8 cellular contexts compared by ENCODE assay signal in genomic region chr20:58891686-58892125, GRCh38. TPM values are rescaled to one million over a fixed set of nuclear protein-coding genes. Genes with fewer than 3 reads are reported as not detected.
A peak's percentile ranks its signal among the peaks of the same experiment; 100 is the strongest.
DNase-seq lines count a peak whose midpoint lies in the region; ATAC-seq and TF ChIP-seq lines count a peak whose summit lies in the region.

No MANE protein-coding gene starts in this region.

- peak overlapping the region; percentile 73 for H2AK9ac ChIP-seq in IMR-90 (replicated peaks; ENCODE audit: low read depth, low read length, poor library complexity)

- peaks cover 40% of the 10 kb centered on the region for H4K20me1 ChIP-seq in IMR-90 (ENCODE audit: insufficient read depth, low read length)

- H2BK120ac ChIP-seq in IMR-90 (ENCODE audit: low read depth, low read length): peak overlapping the region; percentile 11; the same call in 1 of the 2 replicates

- peak overlapping the region; percentile 93 for H2BK5ac ChIP-seq in IMR-90 (ENCODE audit: low read depth, low read length, poor library complexity, severe bottlenecking)

- peaks cover 2% of the 10 kb centered on the region for H3K36me3 ChIP-seq in IMR-90 (ENCODE audit: control insufficient read depth, insufficient read depth, low read length)

- peaks cover 5 to 26% of the 10 kb centered on the region in 2 experiments; a peak in 3 of 4 replicates for H3K79me1 ChIP-seq in IMR-90 (ENCODE audit: low read depth in 1 of 2, low read length in 2 of 2)

- peaks cover 11% of the 10 kb centered on the region for H3K4me1 ChIP-seq in IMR-90 (ENCODE audit: control insufficient read depth, insufficient read depth, low read length)

- peak overlapping the region; percentile 32; the same call in 1 of the 2 replicates for H3K4me2 ChIP-seq in IMR-90 (ENCODE audit: low read depth, low read length)

- peaks cover 51% of the 10 kb centered on the region for H3K4me1 Mint-ChIP-seq in nephron

- H3K56ac ChIP-seq in IMR-90 (ENCODE audit: extremely low read depth, insufficient read depth, low read length): peak overlapping the region; percentile 65

- H3K18ac ChIP-seq in IMR-90 (ENCODE audit: low read depth, low read length): peak overlapping the region; percentile 96

- no peaks in the 10 kb centered on the region for H3K27me3 Mint-ChIP-seq in nephron (ENCODE audit: low read depth)

- no TSS peak for BruUV-seq in IMR-90 (replicated peaks; lab: Mats Ljungman, UMichigan)

- 0 out of 2 replicates have a peak overlapping the region, but pooled peaks have one; percentile 40 for H2AK5ac ChIP-seq in IMR-90 (ENCODE audit: low read depth, low read length)

- H3K9ac ChIP-seq in IMR-90 (ENCODE audit: low read depth, low read length): peak overlapping the region; percentile 100

- peak; percentile 28 for DNase-seq in GM10248 (ENCODE audit: extremely low spot score)
- DNase-seq in IMR-90: no peak
- peak; percentile 37 to 38 for DNase-seq in activated CD4-positive, alpha-beta T cell treated with anti-CD3 and anti-CD28 coated beads, Interleukin-2, amount 50 U/mL, for 48 hours
- peak; percentile 47 for DNase-seq in epithelial cell of esophagus (ENCODE audit: low read depth)
- DNase-seq in omental fat pad (ENCODE audit: low spot score): no peak
- DNase-seq in COLO829 (ENCODE audit: low spot score): no peak

- H3K14ac ChIP-seq in IMR-90 (replicated peaks; ENCODE audit: low read depth, low read length): peak overlapping the region; percentile 83

- H3K4ac ChIP-seq in IMR-90 (ENCODE audit: low read depth, low read length): peak overlapping the region; percentile 92

- H3K4me3 ChIP-seq in IMR-90 (ENCODE audit: insufficient read depth, low read depth, low read length): peak overlapping the region; percentile 100
- H3K4me3 ChIP-seq in epithelial cell of esophagus (ENCODE audit: low read length): peak overlapping the region; percentile 71

- WGBS in IMR-90 (ENCODE audit: extremely low coverage in 2 of 2, insufficient read length in 1 of 2), 2 experiments: 0% methylated on average over 15 of the region's 63 CpGs; no CpG with 5 or more reads in 1 of the 2 experiments

- no peak overlapping the region for H2BK20ac ChIP-seq in IMR-90 (ENCODE audit: low read depth, low read length)

- H3K27me3 ChIP-seq in IMR-90 (ENCODE audit: control insufficient read depth, insufficient read depth, low read length): no peaks in the 10 kb centered on the region

- ATAC-seq in IMR-90 (ENCODE audit: low read depth): peak; percentile 1; the same call in 1 of the 2 replicates
- ATAC-seq in omental fat pad (ENCODE audit: low FRiP score): no peak
- ATAC-seq in HG03378 (IDR thresholded peaks at IDR 0.05; ENCODE audit: unreplicated experiment): no peak

- H3K9me3 Mint-ChIP-seq in nephron: no peaks in the 10 kb centered on the region

- peak overlapping the region; percentile 91 to 99 (median 99) for H3K27ac Mint-ChIP-seq in nephron

- H3K9me3 ChIP-seq in IMR-90 (ENCODE audit: control insufficient read depth, insufficient read depth, low read length): no peaks in the 10 kb centered on the region

- peaks cover 3% of the 10 kb centered on the region; the same call in 1 of the 2 replicates for H3K9me1 ChIP-seq in IMR-90 (ENCODE audit: insufficient read depth, low read length)

- H4K91ac ChIP-seq in IMR-90 (ENCODE audit: insufficient read depth, low read depth, low read length): peak overlapping the region; percentile 85

- H2BK15ac ChIP-seq in IMR-90 (ENCODE audit: low read depth, low read length): no peak overlapping the region

- H3K27ac ChIP-seq in IMR-90 (ENCODE audit: insufficient read depth, low read length): peak overlapping the region; percentile 100

- intact Hi-C loops in IMR-90 (cut with micrococcal nuclease): loop anchor here (1.0 to 5.0 kb wide), 2 partner anchors 11 to 141 kb away; partner anchors contain the start of gene ATP5F1E

- dilution Hi-C loops in IMR-90 (cut with HindIII; ENCODE audit: low sequenced_read_pairs, unreplicated experiment): no loop called here

- no peak for TF ChIP-seq RAD21 in IMR-90 (IDR thresholded peaks at IDR 0.05; ENCODE audit: low read length)

- H4K5ac ChIP-seq in IMR-90 (ENCODE audit: low read depth, low read length): peak overlapping the region; percentile 88

- POLR2A ChIA-PET in GM10248 (lab: Yijun Ruan, JAX): interaction anchor here (1.1 to 1.4 kb wide), 3 partner anchors 16 to 141 kb away, joined by 4 to 7 read pairs (median 5); partner anchors contain the start of gene ATP5F1E
- POLR2A ChIA-PET in IMR-90 (lab: Charles Lee; ENCODE audit: unreplicated experiment): no interaction called here

- in situ Hi-C loops in IMR-90 (cut with MboI; ENCODE audit: low sequenced_read_pairs): no loop called here

- peak overlapping the region; percentile 66 to 83; a peak in 2 of 4 replicates for H4K8ac ChIP-seq in IMR-90 (ENCODE audit: low read depth in 2 of 2, low read length in 2 of 2)

- TF ChIP-seq POLR2A in IMR-90 (IDR thresholded peaks at IDR 0.05; ENCODE audit: low read depth, low read length): no peak

- TF ChIP-seq CTCF in GM10248 (IDR thresholded peaks at IDR 0.05; ENCODE audit: control extremely low read depth, extremely low read depth, low read depth, missing control alignments): no peak
- no peak for TF ChIP-seq CTCF in IMR-90 (conservative IDR thresholded peaks at IDR 0.05; ENCODE audit: low read depth, low read length)
- no peak for TF ChIP-seq CTCF in epithelial cell of esophagus (IDR thresholded peaks at IDR 0.05; ENCODE audit: insufficient read depth, low read depth, low read length, missing control alignments)
- no peak for TF ChIP-seq CTCF in nephron (IDR thresholded peaks at IDR 0.05; ENCODE audit: unreplicated experiment in 3 of 3)
- TF ChIP-seq CTCF in omental fat pad (IDR thresholded peaks at IDR 0.05): no peak

- peak overlapping the region; percentile 81; the same call in 1 of the 2 replicates for H3K23ac ChIP-seq in IMR-90 (ENCODE audit: low read depth, low read length)

- peaks cover 12% of the 10 kb centered on the region for H3K36me3 Mint-ChIP-seq in nephron (ENCODE audit: low read depth)

- peak overlapping the region; percentile 87 for H2AFZ ChIP-seq in IMR-90 (replicated peaks; ENCODE audit: low read length, poor library complexity)

- peak overlapping the region; percentile 97 to 99 (median 98) for H3K4me3 Mint-ChIP-seq in nephron

- CTCF ChIA-PET in GM10248 (lab: Yijun Ruan, JAX) (no interaction called here), IMR-90 (lab: Yijun Ruan, JAX) (no interaction called here)

TF ChIP-seq in IMR-90, 13 proteins besides CTCF, POLR2A, EP300 and RAD21:
- no peak for TF ChIP-seq SMC3 (IDR thresholded peaks at IDR 0.05; ENCODE audit: low read depth, low read length)
- TF ChIP-seq MAZ (IDR thresholded peaks at IDR 0.05; ENCODE audit: borderline replicate concordance, low read depth, low read length): no peak
- no peak for TF ChIP-seq CHD1 (IDR thresholded peaks at IDR 0.05; ENCODE audit: low read depth, low read length)
- no peak for TF ChIP-seq ELK1 (IDR thresholded peaks at IDR 0.05; ENCODE audit: borderline replicate concordance, low read depth, low read length)
- no peak for TF ChIP-seq BHLHE40 (IDR thresholded peaks at IDR 0.05; ENCODE audit: low read depth, low read length)
- TF ChIP-seq MAFK (IDR thresholded peaks at IDR 0.05; ENCODE audit: low read depth, low read length): no peak
- TF ChIP-seq NFE2L2 (IDR thresholded peaks at IDR 0.05; ENCODE audit: low read depth, low read length): no peak
- no peak for TF ChIP-seq RFX5 (IDR thresholded peaks at IDR 0.05; ENCODE audit: low read depth, low read length)
- TF ChIP-seq MXI1 (IDR thresholded peaks at IDR 0.05; ENCODE audit: borderline replicate concordance, low read depth, low read length): no peak
- TF ChIP-seq FOS (IDR thresholded peaks at IDR 0.05; ENCODE audit: low read depth, low read length): no peak
- TF ChIP-seq, protein P1, sequence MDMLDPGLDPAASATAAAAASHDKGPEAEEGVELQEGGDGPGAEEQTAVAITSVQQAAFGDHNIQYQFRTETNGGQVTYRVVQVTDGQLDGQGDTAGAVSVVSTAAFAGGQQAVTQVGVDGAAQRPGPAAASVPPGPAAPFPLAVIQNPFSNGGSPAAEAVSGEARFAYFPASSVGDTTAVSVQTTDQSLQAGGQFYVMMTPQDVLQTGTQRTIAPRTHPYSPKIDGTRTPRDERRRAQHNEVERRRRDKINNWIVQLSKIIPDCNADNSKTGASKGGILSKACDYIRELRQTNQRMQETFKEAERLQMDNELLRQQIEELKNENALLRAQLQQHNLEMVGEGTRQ (IDR thresholded peaks at IDR 0.05; ENCODE audit: low read depth, low read length): no peak
- TF ChIP-seq RCOR1 (IDR thresholded peaks at IDR 0.05; ENCODE audit: insufficient replicate concordance, low read length): no peak
- TF ChIP-seq CEBPB (IDR thresholded peaks at IDR 0.05; ENCODE audit: low read depth, low read length): no peak
TF ChIP-seq in IMR-90: peak in this region for 0.

RNA-seq across cellular contexts. Expression of gene GNAS, which starts 39.2 kb away (rescaled TPM):
- total RNA-seq in IMR-90 (2012; rRNA removed) (377 and 397 TPM in 2 replicates), omental fat pad (100 to 1,000 TPM; 606 to 837 (median 753) TPM)
- polyA plus RNA-seq in IMR-90 (2012; rRNA removed): 1,064 and 1,356 TPM in 2 replicates
- polyA plus RNA-seq in IMR-90 (2012; cell fraction: cytosol; rRNA removed): 1,777 and 2,021 TPM in 2 replicates
- 1,041 and 1,061 TPM in 2 replicates for polyA plus RNA-seq in IMR-90 (2012; cell fraction: nucleus; rRNA removed; ENCODE audit: low replicate concordance)

RNA-seq across cellular contexts. Expression of gene GNAS-AS1, which starts 41.0 kb away (rescaled TPM):
- 0.54 and 0.83 TPM in 2 replicates for total RNA-seq in IMR-90 (2012; rRNA removed)
- polyA plus RNA-seq in IMR-90 (2012; rRNA removed): 0.60 and 0.90 TPM in 2 replicates
- polyA plus RNA-seq in IMR-90 (2012; cell fraction: cytosol; rRNA removed): 0.57 and 0.74 TPM in 2 replicates
- 0.90 and 1.0 TPM in 2 replicates for polyA plus RNA-seq in IMR-90 (2012; cell fraction: nucleus; rRNA removed; ENCODE audit: low replicate concordance)
- under 1 TPM in 1 of 4 donors, not detected in 3; 0.28 TPM for total RNA-seq in omental fat pad

Comparison
In these comparisons a context has a peak if more than half of its experiments do, and no peak if none do; other contexts are left out.
1. DNase-seq: peak in GM10248 (single experiment), activated CD4-positive, alpha-beta T cell treated with anti-CD3 and anti-CD28 coated beads, Interleukin-2, amount 50 U/mL, for 48 hours (2 of 2) and epithelial cell of esophagus (single experiment); none in IMR-90 (single experiment), omental fat pad (single experiment) and COLO829 (single experiment).